1 cellular context compared by ENCODE assay signal in genomic region chr4:101956068-101956805, GRCh38.
TF ChIP-seq lines count a peak whose summit lies in the region.

No MANE protein-coding gene starts in this region.

TF ChIP-seq in H1, 55 proteins besides CTCF, POLR2A, EP300 and RAD21 (continued from another document):
- no peak for TF ChIP-seq TEAD4 (IDR thresholded peaks at IDR 0.05; ENCODE audit: low read depth, low read length)
- no peak for TF ChIP-seq SUZ12 (IDR thresholded peaks at IDR 0.05; ENCODE audit: low read length)
